Comparison of ENCODE assay signal across 8 cellular contexts in genomic region chr1:200302893-200303250, GRCh38.
DNase-seq lines count a peak whose midpoint lies in the region; ATAC-seq lines count a peak whose summit lies in the region.

No MANE protein-coding gene starts in this region.

- H3K36me3 ChIP-seq in duodenal mucosa (ENCODE audit: control insufficient read depth in 1 of 2, insufficient read depth in 2 of 2, low read length in 2 of 2): no peaks in the 10 kb centered on the region

- peaks cover 11 to 23% of the 10 kb centered on the region in 2 donors for H3K4me1 ChIP-seq in duodenal mucosa (ENCODE audit: control insufficient read depth in 1 of 2, insufficient read depth in 2 of 2, low read length in 2 of 2)

- peak overlapping the region; percentile 59 for H3K4me3 ChIP-seq in GM08714 (ENCODE audit: low read length)
- peak overlapping the region; percentile 86 to 91 for H3K4me3 ChIP-seq in duodenal mucosa (ENCODE audit: low read depth in 1 of 2, low read length in 2 of 2)

- no peak for ATAC-seq in HG02763 (IDR thresholded peaks at IDR 0.05; ENCODE audit: unreplicated experiment)

- no peaks in the 10 kb centered on the region for H3K9me3 ChIP-seq in duodenal mucosa (ENCODE audit: control insufficient read depth in 1 of 2, low read length in 2 of 2)

- H3K27me3 ChIP-seq in duodenal mucosa (ENCODE audit: control insufficient read depth in 1 of 2, insufficient read depth in 2 of 2, low read length in 2 of 2): no peaks in the 10 kb centered on the region

- peak overlapping the region; percentile 65 to 67 for H3K9ac ChIP-seq in duodenal mucosa (ENCODE audit: low read depth in 1 of 2, low read length in 2 of 2)

- DNase-seq in NCI-H345 treated with DMSO at 0.1 percent for 48 hours (lab: John Stamatoyannopoulos, UW; ENCODE audit: unreplicated experiment) (peak; percentile 63), midbrain (lab: John Stamatoyannopoulos, UW) (peak; percentile 58), cerebellum (ENCODE audit: low spot score) (no peak), mucosa of gallbladder (ENCODE audit: low spot score) (no peak)
- DNase-seq in effector CD8-positive, alpha-beta T cell (lab: John Stamatoyannopoulos, UW): no peak

- no peak overlapping the region for H3K27ac ChIP-seq in duodenal mucosa (ENCODE audit: low read depth, low read length)

Comparison
In these comparisons a context has a peak if more than half of its experiments do, and no peak if none do; other contexts are left out.
1. DNase-seq: peak in NCI-H345 treated with DMSO at 0.1 percent for 48 hours (single experiment) and midbrain (single experiment); none in cerebellum (single experiment), effector CD8-positive, alpha-beta T cell (single experiment) and mucosa of gallbladder (single experiment).